In genomic region chr3:14886101-14886500, GRCh38 we compare ENCODE assay signal across 27 cellular contexts.
DNase-seq lines count a peak whose midpoint lies in the region; ATAC-seq, FAIRE-seq and TF ChIP-seq lines count a peak whose summit lies in the region.
"Had no signal": no experiment of that assay in that cellular context is flagged by ENCODE, and none has a peak within 500 bp of the region (broad histone marks: within the 10 kb centered on the region; RNA-seq: fewer than 3 reads in every experiment).

No MANE protein-coding gene starts in this region.

- no peaks in the 10 kb centered on the region for H3K9me3 Mint-ChIP-seq in activated naive CD4-positive, alpha-beta T cell treated with anti-CD3 and anti-CD28 coated beads, Interleukin-2, amount 50 U/mL, for 24 hours
- H3K9me3 Mint-ChIP-seq in activated naive CD4-positive, alpha-beta T cell treated with anti-CD3 and anti-CD28 coated beads for 36 hours, result no peaks in the 10 kb centered on the region
- H3K9me3 Mint-ChIP-seq: CD8-positive, alpha-beta memory T cell had no signal

- H3K4me1 Mint-ChIP-seq in activated naive CD4-positive, alpha-beta T cell treated with anti-CD3 and anti-CD28 coated beads, Interleukin-2, amount 50 U/mL, for 24 hours, result peaks cover 61% of the 10 kb centered on the region
- peaks cover 55% of the 10 kb centered on the region for H3K4me1 Mint-ChIP-seq in activated naive CD4-positive, alpha-beta T cell treated with anti-CD3 and anti-CD28 coated beads for 36 hours (ENCODE audit: low read depth)

- H3K4me3 ChIP-seq in HEK293 (ENCODE audit: low read depth, low read length), result no peak overlapping the region
- no peak overlapping the region for H3K4me3 ChIP-seq in PC-9
- H3K4me3 ChIP-seq in spleen, result no peak overlapping the region

- H3K36me3 ChIP-seq in HEK293 (ENCODE audit: control insufficient read depth in 2 of 2, insufficient read depth in 1 of 2, low read length in 2 of 2), result no peaks in the 10 kb centered on the region
- no peaks in the 10 kb centered on the region for H3K36me3 ChIP-seq in PC-9 (ENCODE audit: low read depth)
- peaks cover 0 to 26% (median 0%) of the 10 kb centered on the region in 6 donors for H3K36me3 ChIP-seq in spleen

- H4K20me1 ChIP-seq in PC-9 (ENCODE audit: insufficient read depth), result no peaks in the 10 kb centered on the region

- TF ChIP-seq POLR2A in spleen (IDR thresholded peaks at IDR 0.05) (no peak), GM12891 (IDR thresholded peaks at IDR 0.05; ENCODE audit: low read depth, low read length) (no peak)

- no peak overlapping the region for H3K27ac ChIP-seq in HEK293 (ENCODE audit: extremely low read depth, low read depth, low read length)
- H3K27ac ChIP-seq in PC-9, result no peak overlapping the region
- no peak overlapping the region for H3K27ac ChIP-seq in spleen
- H3K27ac ChIP-seq: RWPE1 had no signal

- peak overlapping the region; percentile 5 for H3K27ac Mint-ChIP-seq in activated naive CD4-positive, alpha-beta T cell treated with anti-CD3 and anti-CD28 coated beads, Interleukin-2, amount 50 U/mL, for 24 hours
- H3K27ac Mint-ChIP-seq in activated naive CD4-positive, alpha-beta T cell treated with anti-CD3 and anti-CD28 coated beads for 36 hours, result no peak overlapping the region

- no TSS peak for BruUV-seq in PC-9 (replicated peaks; lab: Mats Ljungman, UMichigan)

- no peaks in the 10 kb centered on the region for H3K4me1 ChIP-seq in HEK293 (ENCODE audit: control insufficient read depth, insufficient read depth, low read length)
- H3K4me1 ChIP-seq in PC-9 (replicated peaks; ENCODE audit: insufficient read depth), result peaks cover 31% of the 10 kb centered on the region
- H3K4me1 ChIP-seq in spleen, result peaks cover 2 to 34% (median 15%) of the 10 kb centered on the region in 6 donors

- peaks cover 15% of the 10 kb centered on the region; the same call in 1 of the 2 replicates for H3F3A ChIP-seq in PC-9 (ENCODE audit: insufficient read depth, low read depth)

- no peak overlapping the region for H3K4me3 Mint-ChIP-seq in activated naive CD4-positive, alpha-beta T cell treated with anti-CD3 and anti-CD28 coated beads, Interleukin-2, amount 50 U/mL, for 24 hours
- no peak overlapping the region for H3K4me3 Mint-ChIP-seq in activated naive CD4-positive, alpha-beta T cell treated with anti-CD3 and anti-CD28 coated beads for 36 hours

- FAIRE-seq in GM12891 (lab: Jason Lieb, UNC), result no peak
- FAIRE-seq: A204.1, GM12892, HTR-8/SVneo had no signal

- H3K4me2 ChIP-seq in PC-9, result peak overlapping the region; percentile 74

- no peaks in the 10 kb centered on the region for H3K9me2 ChIP-seq in PC-9 (ENCODE audit: insufficient read depth)

- POLR2A ChIA-PET in HEK293 (lab: Yijun Ruan, JAX), result no interaction called here
- POLR2A ChIA-PET in PC-9 (lab: Charles Lee; ENCODE audit: unreplicated experiment), result no interaction called here

- no peak for ATAC-seq in stimulated activated naive CD8-positive, alpha-beta T cell treated with anti-CD3 and anti-CD28 coated beads, Interleukin-15, Interleukin-2, amounts not matched to agents 100 U/mL and 50 U/mL, for 24 hours
- ATAC-seq in HG02763 (IDR thresholded peaks at IDR 0.05; ENCODE audit: unreplicated experiment), result no peak
- ATAC-seq: Panc1 had no signal

- no peak for DNase-seq in activated naive CD4-positive, alpha-beta T cell treated with anti-CD3 and anti-CD28 coated beads for 36 hours
- no peak for DNase-seq in PC-9
- DNase-seq in spleen, result peak; percentile 47
- DNase-seq in stimulated activated naive CD8-positive, alpha-beta T cell treated with anti-CD3 and anti-CD28 coated beads, Interleukin-15, Interleukin-2, amounts not matched to agents 100 U/mL and 50 U/mL, for 24 hours, result no peak
- no peak for DNase-seq in GM12891 (ENCODE audit: insufficient read length, low spot score)
- DNase-seq: C1 segment of cervical spinal cord, DMS 273 treated with DMSO at 0.1 percent for 48 hours, DMS79, GF-D8, H7, KG1, NCI-H1048, NCI-H1417, NCI-H1694, NCI-H2029 treated with DMSO at 0.1 percent for 48 hours, NCI-H446 treated with DMSO at 0.1 percent for 48 hours, NCI-H526, SHP77 had no signal

- H2AFZ ChIP-seq in PC-9, result no peak overlapping the region

- peaks cover 14% of the 10 kb centered on the region for H3K27me3 ChIP-seq in PC-9 (ENCODE audit: insufficient read depth, low read depth)
- H3K27me3 ChIP-seq in spleen (replicated peaks in 1 of 7), result no peaks in the 10 kb centered on the region

- H3K36me3 Mint-ChIP-seq in activated naive CD4-positive, alpha-beta T cell treated with anti-CD3 and anti-CD28 coated beads, Interleukin-2, amount 50 U/mL, for 24 hours, result no peaks in the 10 kb centered on the region
- no peaks in the 10 kb centered on the region for H3K36me3 Mint-ChIP-seq in activated naive CD4-positive, alpha-beta T cell treated with anti-CD3 and anti-CD28 coated beads for 36 hours (ENCODE audit: low read depth)
- H3K36me3 Mint-ChIP-seq: CD8-positive, alpha-beta memory T cell had no signal

- H3K27me3 Mint-ChIP-seq in activated naive CD4-positive, alpha-beta T cell treated with anti-CD3 and anti-CD28 coated beads, Interleukin-2, amount 50 U/mL, for 24 hours, result no peaks in the 10 kb centered on the region
- no peaks in the 10 kb centered on the region for H3K27me3 Mint-ChIP-seq in activated naive CD4-positive, alpha-beta T cell treated with anti-CD3 and anti-CD28 coated beads for 36 hours (ENCODE audit: low read depth)

- no peaks in the 10 kb centered on the region for H3K9me3 ChIP-seq in HEK293 (ENCODE audit: control insufficient read depth, insufficient read depth, low read depth, low read length)
- H3K9me3 ChIP-seq in PC-9 (ENCODE audit: insufficient read depth, low read depth), result no peaks in the 10 kb centered on the region
- H3K9me3 ChIP-seq in spleen, result no peaks in the 10 kb centered on the region

- 89 to 94% (median 91%) methylated on average over 3 of the region's 3 CpGs for WGBS in spleen, 5 donors

- TF ChIP-seq CTCF in HEK293 (tag by site-specific recombination; IDR thresholded peaks at IDR 0.05) (no peak), PC-9 (conservative IDR thresholded peaks at IDR 0.05) (no peak), spleen (IDR thresholded peaks at IDR 0.05 in 8 of 11, conservative IDR thresholded peaks at IDR 0.05 in 3 of 11) (no peak)

- CTCF ChIA-PET in activated naive CD4-positive, alpha-beta T cell treated with anti-CD3 and anti-CD28 coated beads for 36 hours (lab: Charles Lee), result no interaction called here
- CTCF ChIA-PET in HEK293 (lab: Yijun Ruan, JAX), result interaction anchor here (0.5 kb wide), 1 partner anchor 147 kb away, joined by 3 read pairs; no protein-coding TSS in a partner anchor
- CTCF ChIA-PET in PC-9 (lab: Charles Lee), result no interaction called here

- intact Hi-C loops in activated naive CD4-positive, alpha-beta T cell treated with anti-CD3 and anti-CD28 coated beads for 36 hours (cut with micrococcal nuclease), result no loop called here
- intact Hi-C loops in PC-9 (cut with micrococcal nuclease; ENCODE audit: unreplicated experiment), result no loop called here
- intact Hi-C loops in spleen (cut with DNase I; ENCODE audit: low total_unique reads), result no loop called here

- no peaks in the 10 kb centered on the region for H3K79me2 ChIP-seq in PC-9 (ENCODE audit: low read depth)

TF ChIP-seq in HEK293, 187 proteins besides CTCF, POLR2A, EP300 and RAD21:
- TF ChIP-seq ZFP41 (tag by site-specific recombination; IDR thresholded peaks at IDR 0.05; ENCODE audit: borderline replicate concordance) (no peak), ZNF571 (tag by site-specific recombination; IDR thresholded peaks at IDR 0.05) (no peak), SCRT1 (tag by site-specific recombination; IDR thresholded peaks at IDR 0.05; ENCODE audit: borderline replicate concordance) (0 out of 2 replicates have a peak, but pooled peaks have one; percentile 15), SCRT2 (tag by site-specific recombination; IDR thresholded peaks at IDR 0.05) (peak; percentile 76)

TF ChIP-seq in GM12891, 5 proteins besides CTCF, POLR2A, EP300 and RAD21:
- TF ChIP-seq PAX5 (IDR thresholded peaks at IDR 0.05; ENCODE audit: insufficient read depth, low read length, severe bottlenecking) (no peak), TAF1 (IDR thresholded peaks at IDR 0.05; ENCODE audit: low read depth, low read length) (no peak), POLR2AphosphoS5 (IDR thresholded peaks at IDR 0.05; ENCODE audit: low read depth, low read length) (no peak), POU2F2 (IDR thresholded peaks at IDR 0.05; ENCODE audit: low read depth, low read length) (no peak), SPI1 (IDR thresholded peaks at IDR 0.05; ENCODE audit: low read depth, low read length) (no peak)
